2 cellular contexts compared by ENCODE assay signal in the genomic region with DNA sequence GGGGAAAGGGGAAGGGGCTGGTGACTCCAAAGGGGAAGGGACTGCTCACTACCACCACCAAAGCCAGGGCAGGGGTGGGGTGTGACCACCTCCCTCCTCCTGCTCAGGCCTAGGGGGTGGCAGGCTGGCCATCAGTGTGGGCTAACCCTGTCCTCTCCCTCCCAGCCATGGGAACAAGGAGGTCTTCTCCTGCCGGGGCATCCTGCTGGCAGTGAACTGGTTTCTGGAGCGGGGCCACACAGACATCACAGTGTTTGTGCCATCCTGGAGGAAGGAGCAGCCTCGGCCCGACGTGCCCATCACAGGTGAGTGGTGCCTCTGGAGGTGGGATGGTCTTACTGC.
TF ChIP-seq lines count a peak whose summit lies in the region.

No MANE protein-coding gene starts in this region.

TF ChIP-seq in endothelial cell of umbilical vein, 7 proteins besides CTCF, POLR2A, EP300 and RAD21:
- no peak for TF ChIP-seq POLR2AphosphoS5 (IDR thresholded peaks at IDR 0.05; ENCODE audit: insufficient read depth, low read depth, low read length)
- no peak for TF ChIP-seq FOS (IDR thresholded peaks at IDR 0.05; ENCODE audit: borderline replicate concordance, insufficient read depth, low read length)
- no peak for TF ChIP-seq GATA2 (IDR thresholded peaks at IDR 0.05; ENCODE audit: insufficient read depth, insufficient read length, low read depth, low read length)
- TF ChIP-seq JUN (IDR thresholded peaks at IDR 0.05; ENCODE audit: borderline replicate concordance, insufficient read depth, insufficient read length, low read depth): no peak
- TF ChIP-seq, protein P1, sequence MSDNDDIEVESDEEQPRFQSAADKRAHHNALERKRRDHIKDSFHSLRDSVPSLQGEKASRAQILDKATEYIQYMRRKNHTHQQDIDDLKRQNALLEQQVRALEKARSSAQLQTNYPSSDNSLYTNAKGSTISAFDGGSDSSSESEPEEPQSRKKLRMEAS (IDR thresholded peaks at IDR 0.05; ENCODE audit: insufficient read depth, insufficient read length): no peak
- TF ChIP-seq MYC (IDR thresholded peaks at IDR 0.05; ENCODE audit: low read depth, low read length): no peak
- TF ChIP-seq EZH2 (IDR thresholded peaks at IDR 0.05; ENCODE audit: borderline replicate concordance, low read depth, low read length, severe bottlenecking): no peak
TF ChIP-seq in endothelial cell of umbilical vein: peak in this region for 0.

TF ChIP-seq in GM12891, 5 proteins besides CTCF, POLR2A, EP300 and RAD21:
- TF ChIP-seq TAF1 (IDR thresholded peaks at IDR 0.05; ENCODE audit: low read depth, low read length) (no peak), SPI1 (IDR thresholded peaks at IDR 0.05; ENCODE audit: low read depth, low read length) (no peak), PAX5 (IDR thresholded peaks at IDR 0.05; ENCODE audit: insufficient read depth, low read length, severe bottlenecking) (no peak), POLR2AphosphoS5 (IDR thresholded peaks at IDR 0.05; ENCODE audit: low read depth, low read length) (no peak), POU2F2 (IDR thresholded peaks at IDR 0.05; ENCODE audit: low read depth, low read length) (no peak)
TF ChIP-seq in GM12891: peak in this region for 0.
